In the genomic region with DNA sequence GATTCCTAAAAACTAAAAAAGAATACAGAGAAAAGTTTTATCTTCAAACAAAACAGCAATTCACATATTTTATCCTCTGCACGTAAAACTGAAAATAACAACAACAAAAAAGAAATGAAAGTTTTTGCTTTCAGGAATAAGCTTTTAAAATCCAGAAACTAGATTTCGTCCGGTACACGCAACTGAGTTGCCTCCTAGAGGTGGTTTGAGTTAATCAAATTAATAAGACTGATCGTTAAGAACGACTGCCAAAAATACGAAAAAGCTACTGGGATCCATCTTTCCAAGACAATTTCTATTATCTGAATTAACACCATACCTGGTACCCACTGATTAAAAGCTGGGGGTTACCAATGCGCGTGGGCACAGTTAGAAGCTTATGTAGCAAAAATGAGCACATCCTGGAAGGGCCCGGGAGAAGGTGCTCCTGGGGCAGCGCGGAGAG, we compare ENCODE assay signal across 8 cellular contexts. TPM values are rescaled to one million over a fixed set of nuclear protein-coding genes. Genes with fewer than 3 reads are reported as not detected.
DNase-seq lines count a peak whose midpoint lies in the region; ATAC-seq and TF ChIP-seq lines count a peak whose summit lies in the region.

No MANE protein-coding gene starts in this region.

- DNase-seq in T-helper 1 cell: no peak
- DNase-seq in MG63: no peak
- DNase-seq in natural killer cell treated with Interleukin-12 subunit alpha and Interleukin-12 subunit beta and Interleukin-15 and Interleukin-18, amount 100 ng/mL, for 72 hours (ENCODE audit: low spot score): no peak
- DNase-seq in stimulated activated naive CD4-positive, alpha-beta T cell (lab: John Stamatoyannopoulos, UW): no peak
- DNase-seq in erythroblast (lab: John Stamatoyannopoulos, UW): no peak
- no peak for DNase-seq in NCI-H1436 (lab: John Stamatoyannopoulos, UW)

- intact Hi-C loops in dendritic cell treated with granulocyte-macrophage colony-stimulating factor and Interleukin-4, amounts not matched to agents 40 ng/mL and 50 ng/mL, for 4 days (cut with micrococcal nuclease): loop anchor here (1.0 kb wide), 1 partner anchor 29 kb away; the partner anchor contains the start of gene TBP

- H3K36me3 Mint-ChIP-seq in T-helper 1 cell treated with Interleukin-12 subunit alpha and Interleukin-12 subunit beta and Interleukin-4 antibody, amounts not matched to agents 30 μg/mL and 1 μg/mL, for 36 hours (ENCODE audit: low read depth): peaks cover 31% of the 10 kb centered on the region
- peaks cover 57% of the 10 kb centered on the region for H3K36me3 Mint-ChIP-seq in dendritic cell treated with granulocyte-macrophage colony-stimulating factor and Interleukin-4, amounts not matched to agents 40 ng/mL and 50 ng/mL, for 4 days (ENCODE audit: low read depth)
- peaks cover 34% of the 10 kb centered on the region for H3K36me3 Mint-ChIP-seq in natural killer cell treated with Interleukin-12 subunit alpha and Interleukin-12 subunit beta and Interleukin-15 and Interleukin-18, amount 100 ng/mL, for 72 hours

- H3K27me3 Mint-ChIP-seq in T-helper 1 cell treated with Interleukin-12 subunit alpha and Interleukin-12 subunit beta and Interleukin-4 antibody, amounts not matched to agents 30 μg/mL and 1 μg/mL, for 36 hours (ENCODE audit: low read depth): peaks cover 4% of the 10 kb centered on the region
- peaks cover 5% of the 10 kb centered on the region for H3K27me3 Mint-ChIP-seq in dendritic cell treated with granulocyte-macrophage colony-stimulating factor and Interleukin-4, amounts not matched to agents 40 ng/mL and 50 ng/mL, for 4 days
- H3K27me3 Mint-ChIP-seq in natural killer cell treated with Interleukin-12 subunit alpha and Interleukin-12 subunit beta and Interleukin-15 and Interleukin-18, amount 100 ng/mL, for 72 hours: peaks cover 0 to 3% of the 10 kb centered on the region in 2 donors

- ATAC-seq in natural killer cell treated with Interleukin-12 subunit alpha and Interleukin-12 subunit beta and Interleukin-15 and Interleukin-18, amount 100 ng/mL, for 72 hours: no peak

- no peak for TF ChIP-seq POLR2A in erythroblast (IDR thresholded peaks at IDR 0.05; ENCODE audit: low read length)

- H3K36me3 ChIP-seq in MG63: peaks cover 49% of the 10 kb centered on the region

- H3K4me3 Mint-ChIP-seq in T-helper 1 cell treated with Interleukin-12 subunit alpha and Interleukin-12 subunit beta and Interleukin-4 antibody, amounts not matched to agents 30 μg/mL and 1 μg/mL, for 36 hours: peak overlapping the region; percentile 92
- H3K4me3 Mint-ChIP-seq in dendritic cell treated with granulocyte-macrophage colony-stimulating factor and Interleukin-4, amounts not matched to agents 40 ng/mL and 50 ng/mL, for 4 days: peak overlapping the region; percentile 99
- H3K4me3 Mint-ChIP-seq in natural killer cell treated with Interleukin-12 subunit alpha and Interleukin-12 subunit beta and Interleukin-15 and Interleukin-18, amount 100 ng/mL, for 72 hours: peak overlapping the region; percentile 99

- peak overlapping the region; percentile 92 for H3K4me3 ChIP-seq in MG63

- H3K4me1 Mint-ChIP-seq in T-helper 1 cell treated with Interleukin-12 subunit alpha and Interleukin-12 subunit beta and Interleukin-4 antibody, amounts not matched to agents 30 μg/mL and 1 μg/mL, for 36 hours (ENCODE audit: low read depth): peaks cover 28% of the 10 kb centered on the region
- peaks cover 32% of the 10 kb centered on the region for H3K4me1 Mint-ChIP-seq in dendritic cell treated with granulocyte-macrophage colony-stimulating factor and Interleukin-4, amounts not matched to agents 40 ng/mL and 50 ng/mL, for 4 days (ENCODE audit: low read depth)
- peaks cover 20 to 35% of the 10 kb centered on the region in 2 donors for H3K4me1 Mint-ChIP-seq in natural killer cell treated with Interleukin-12 subunit alpha and Interleukin-12 subunit beta and Interleukin-15 and Interleukin-18, amount 100 ng/mL, for 72 hours (ENCODE audit: low read depth in 2 of 2)

- H3K9me3 ChIP-seq in MG63: no peaks in the 10 kb centered on the region

- peak overlapping the region; percentile 95 for H3K27ac Mint-ChIP-seq in T-helper 1 cell treated with Interleukin-12 subunit alpha and Interleukin-12 subunit beta and Interleukin-4 antibody, amounts not matched to agents 30 μg/mL and 1 μg/mL, for 36 hours
- H3K27ac Mint-ChIP-seq in dendritic cell treated with granulocyte-macrophage colony-stimulating factor and Interleukin-4, amounts not matched to agents 40 ng/mL and 50 ng/mL, for 4 days: peak overlapping the region; percentile 84
- H3K27ac Mint-ChIP-seq in natural killer cell treated with Interleukin-12 subunit alpha and Interleukin-12 subunit beta and Interleukin-15 and Interleukin-18, amount 100 ng/mL, for 72 hours: peak overlapping the region; percentile 90 to 93

- no peaks in the 10 kb centered on the region for H3K9me3 Mint-ChIP-seq in T-helper 1 cell treated with Interleukin-12 subunit alpha and Interleukin-12 subunit beta and Interleukin-4 antibody, amounts not matched to agents 30 μg/mL and 1 μg/mL, for 36 hours
- H3K9me3 Mint-ChIP-seq in dendritic cell treated with granulocyte-macrophage colony-stimulating factor and Interleukin-4, amounts not matched to agents 40 ng/mL and 50 ng/mL, for 4 days: no peaks in the 10 kb centered on the region
- H3K9me3 Mint-ChIP-seq in natural killer cell treated with Interleukin-12 subunit alpha and Interleukin-12 subunit beta and Interleukin-15 and Interleukin-18, amount 100 ng/mL, for 72 hours: no peaks in the 10 kb centered on the region

- no peaks in the 10 kb centered on the region for H3K27me3 ChIP-seq in MG63

RNA-seq across cellular contexts. Expression of gene PDCD2, which starts 0.7 kb away (rescaled TPM):
- total RNA-seq in MG63 (2014; rRNA removed; shearing (Covaris generic); ENCODE audit: low replicate concordance): 187 and 231 TPM in 2 replicates
- 10 to 100 TPM; 70.2 to 79.3 TPM for total RNA-seq in natural killer cell treated with Interleukin-12 subunit alpha and Interleukin-12 subunit beta and Interleukin-15 and Interleukin-18, amount 100 ng/mL, for 72 hours

RNA-seq across cellular contexts. Expression of gene TBP, which starts 29.6 kb away (rescaled TPM):
- total RNA-seq in MG63 (2014; rRNA removed; shearing (Covaris generic); ENCODE audit: low replicate concordance): 18.3 and 25.6 TPM in 2 replicates
- 10 to 100 TPM; 20.7 to 31.8 TPM for total RNA-seq in natural killer cell treated with Interleukin-12 subunit alpha and Interleukin-12 subunit beta and Interleukin-15 and Interleukin-18, amount 100 ng/mL, for 72 hours

RNA-seq across cellular contexts. Expression of gene PSMB1, which starts 30.7 kb away (rescaled TPM):
- 959 and 1,335 TPM in 2 replicates for total RNA-seq in MG63 (2014; rRNA removed; shearing (Covaris generic); ENCODE audit: low replicate concordance)
- 100 to 1,000 TPM; 154 to 204 TPM for total RNA-seq in natural killer cell treated with Interleukin-12 subunit alpha and Interleukin-12 subunit beta and Interleukin-15 and Interleukin-18, amount 100 ng/mL, for 72 hours
